ENCODE assay signal across 1 cellular context in the genomic region with DNA sequence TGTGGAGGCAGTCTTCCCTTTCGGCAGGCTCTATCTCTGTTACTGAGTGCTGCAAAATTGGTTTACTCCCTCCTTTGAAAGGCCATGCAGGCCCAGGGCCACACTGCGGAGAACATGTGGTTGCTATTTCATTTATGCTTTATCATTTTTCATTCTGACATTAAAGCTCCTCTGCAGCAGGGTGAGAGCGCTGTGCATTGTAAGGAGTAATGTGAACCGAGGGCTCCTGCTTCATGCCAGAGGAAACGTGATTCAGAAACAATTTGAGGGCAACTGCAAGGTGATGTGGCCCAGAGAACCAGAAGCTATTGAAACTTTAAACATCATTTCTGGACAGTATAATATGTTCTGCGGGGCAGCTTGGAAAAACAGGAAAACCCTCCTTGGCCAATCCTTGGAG.
TF ChIP-seq lines count a peak whose summit lies in the region.

No MANE protein-coding gene starts in this region.

TF ChIP-seq in SK-N-SH, 30 proteins besides CTCF, POLR2A, EP300 and RAD21:
- TF ChIP-seq GATA2 (CRISPR knock-in tag; IDR thresholded peaks at IDR 0.05) (no peak), MEF2A (IDR thresholded peaks at IDR 0.05; ENCODE audit: borderline replicate concordance, low read depth) (no peak), NRF1 (IDR thresholded peaks at IDR 0.05; ENCODE audit: low read depth, low read length) (no peak), RFX5 (IDR thresholded peaks at IDR 0.05; ENCODE audit: low read length) (no peak), SIN3A (IDR thresholded peaks at IDR 0.05; ENCODE audit: borderline replicate concordance, low read depth, low read length) (peak; percentile 78; the same call in 1 of the 2 replicates), GABPA (IDR thresholded peaks at IDR 0.05; ENCODE audit: low read depth) (no peak), NFIC (IDR thresholded peaks at IDR 0.05; ENCODE audit: borderline replicate concordance) (peak; percentile 39; the same call in 1 of the 2 replicates), SMC3 (IDR thresholded peaks at IDR 0.05; ENCODE audit: low read depth, low read length) (no peak), POLR2AphosphoS5 (IDR thresholded peaks at IDR 0.05; ENCODE audit: low read depth, low read length) (peak; percentile 39; the same call in 1 of the 2 replicates), CHD2 (IDR thresholded peaks at IDR 0.05; ENCODE audit: low read length, partially characterized antibody) (no peak), RXRA (IDR thresholded peaks at IDR 0.05; ENCODE audit: borderline replicate concordance, low read depth) (no peak), TCF12 (IDR thresholded peaks at IDR 0.05) (peak; percentile 91), TAF1 (IDR thresholded peaks at IDR 0.05; ENCODE audit: borderline replicate concordance, low read depth, low read length) (no peak), TEAD4 (IDR thresholded peaks at IDR 0.05; ENCODE audit: borderline replicate concordance, insufficient read depth) (0 out of 2 replicates have a peak, but pooled peaks have one; percentile 42), FOXJ3 (CRISPR knock-in tag; IDR thresholded peaks at IDR 0.05) (no peak), MXI1 (IDR thresholded peaks at IDR 0.05; ENCODE audit: low read depth, low read length) (0 out of 2 replicates have a peak, but pooled peaks have one; percentile 40), ELF1 (IDR thresholded peaks at IDR 0.05) (no peak), YY1 (IDR thresholded peaks at IDR 0.05; ENCODE audit: low read depth) (no peak), EZH2phosphoT487 (IDR thresholded peaks at IDR 0.05; ENCODE audit: borderline replicate concordance, low read depth) (no peak), FOXM1 (IDR thresholded peaks at IDR 0.05; ENCODE audit: low read depth) (0 out of 2 replicates have a peak, but pooled peaks have one; percentile 32), JUND (IDR thresholded peaks at IDR 0.05) (peak; percentile 29; the same call in 1 of the 2 replicates), FOSL2 (IDR thresholded peaks at IDR 0.05; ENCODE audit: borderline replicate concordance, low read depth) (0 out of 2 replicates have a peak, but pooled peaks have one; percentile 15), RCOR1 (IDR thresholded peaks at IDR 0.05; ENCODE audit: low read length) (no peak)
- TF ChIP-seq, protein P1, sequence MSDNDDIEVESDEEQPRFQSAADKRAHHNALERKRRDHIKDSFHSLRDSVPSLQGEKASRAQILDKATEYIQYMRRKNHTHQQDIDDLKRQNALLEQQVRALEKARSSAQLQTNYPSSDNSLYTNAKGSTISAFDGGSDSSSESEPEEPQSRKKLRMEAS (IDR thresholded peaks at IDR 0.05; ENCODE audit: low read depth), result peak; percentile 65
- TF ChIP-seq, protein P2, sequence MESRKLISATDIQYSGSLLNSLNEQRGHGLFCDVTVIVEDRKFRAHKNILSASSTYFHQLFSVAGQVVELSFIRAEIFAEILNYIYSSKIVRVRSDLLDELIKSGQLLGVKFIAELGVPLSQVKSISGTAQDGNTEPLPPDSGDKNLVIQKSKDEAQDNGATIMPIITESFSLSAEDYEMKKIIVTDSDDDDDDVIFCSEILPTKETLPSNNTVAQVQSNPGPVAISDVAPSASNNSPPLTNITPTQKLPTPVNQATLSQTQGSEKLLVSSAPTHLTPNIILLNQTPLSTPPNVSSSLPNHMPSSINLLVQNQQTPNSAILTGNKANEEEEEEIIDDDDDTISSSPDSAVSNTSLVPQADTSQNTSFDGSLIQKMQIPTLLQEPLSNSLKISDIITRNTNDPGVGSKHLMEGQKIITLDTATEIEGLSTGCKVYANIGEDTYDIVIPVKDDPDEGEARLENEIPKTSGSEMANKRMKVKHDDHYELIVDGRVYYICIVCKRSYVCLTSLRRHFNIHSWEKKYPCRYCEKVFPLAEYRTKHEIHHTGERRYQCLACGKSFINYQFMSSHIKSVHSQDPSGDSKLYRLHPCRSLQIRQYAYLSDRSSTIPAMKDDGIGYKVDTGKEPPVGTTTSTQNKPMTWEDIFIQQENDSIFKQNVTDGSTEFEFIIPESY (IDR thresholded peaks at IDR 0.05; ENCODE audit: borderline replicate concordance, low read depth), result no peak
- TF ChIP-seq, protein P3, sequence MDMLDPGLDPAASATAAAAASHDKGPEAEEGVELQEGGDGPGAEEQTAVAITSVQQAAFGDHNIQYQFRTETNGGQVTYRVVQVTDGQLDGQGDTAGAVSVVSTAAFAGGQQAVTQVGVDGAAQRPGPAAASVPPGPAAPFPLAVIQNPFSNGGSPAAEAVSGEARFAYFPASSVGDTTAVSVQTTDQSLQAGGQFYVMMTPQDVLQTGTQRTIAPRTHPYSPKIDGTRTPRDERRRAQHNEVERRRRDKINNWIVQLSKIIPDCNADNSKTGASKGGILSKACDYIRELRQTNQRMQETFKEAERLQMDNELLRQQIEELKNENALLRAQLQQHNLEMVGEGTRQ (IDR thresholded peaks at IDR 0.05; ENCODE audit: borderline replicate concordance, low read depth, low read length), result no peak
- TF ChIP-seq, protein P4, sequence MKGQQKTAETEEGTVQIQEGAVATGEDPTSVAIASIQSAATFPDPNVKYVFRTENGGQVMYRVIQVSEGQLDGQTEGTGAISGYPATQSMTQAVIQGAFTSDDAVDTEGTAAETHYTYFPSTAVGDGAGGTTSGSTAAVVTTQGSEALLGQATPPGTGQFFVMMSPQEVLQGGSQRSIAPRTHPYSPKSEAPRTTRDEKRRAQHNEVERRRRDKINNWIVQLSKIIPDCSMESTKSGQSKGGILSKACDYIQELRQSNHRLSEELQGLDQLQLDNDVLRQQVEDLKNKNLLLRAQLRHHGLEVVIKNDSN (IDR thresholded peaks at IDR 0.05; ENCODE audit: borderline replicate concordance, low read depth), result no peak
- TF ChIP-seq, protein P5, sequence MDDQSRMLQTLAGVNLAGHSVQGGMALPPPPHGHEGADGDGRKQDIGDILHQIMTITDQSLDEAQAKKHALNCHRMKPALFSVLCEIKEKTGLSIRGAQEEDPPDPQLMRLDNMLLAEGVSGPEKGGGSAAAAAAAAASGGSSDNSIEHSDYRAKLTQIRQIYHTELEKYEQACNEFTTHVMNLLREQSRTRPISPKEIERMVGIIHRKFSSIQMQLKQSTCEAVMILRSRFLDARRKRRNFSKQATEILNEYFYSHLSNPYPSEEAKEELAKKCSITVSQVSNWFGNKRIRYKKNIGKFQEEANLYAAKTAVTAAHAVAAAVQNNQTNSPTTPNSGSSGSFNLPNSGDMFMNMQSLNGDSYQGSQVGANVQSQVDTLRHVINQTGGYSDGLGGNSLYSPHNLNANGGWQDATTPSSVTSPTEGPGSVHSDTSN (IDR thresholded peaks at IDR 0.05), result peak; percentile 88
- TF ChIP-seq, protein P6, sequence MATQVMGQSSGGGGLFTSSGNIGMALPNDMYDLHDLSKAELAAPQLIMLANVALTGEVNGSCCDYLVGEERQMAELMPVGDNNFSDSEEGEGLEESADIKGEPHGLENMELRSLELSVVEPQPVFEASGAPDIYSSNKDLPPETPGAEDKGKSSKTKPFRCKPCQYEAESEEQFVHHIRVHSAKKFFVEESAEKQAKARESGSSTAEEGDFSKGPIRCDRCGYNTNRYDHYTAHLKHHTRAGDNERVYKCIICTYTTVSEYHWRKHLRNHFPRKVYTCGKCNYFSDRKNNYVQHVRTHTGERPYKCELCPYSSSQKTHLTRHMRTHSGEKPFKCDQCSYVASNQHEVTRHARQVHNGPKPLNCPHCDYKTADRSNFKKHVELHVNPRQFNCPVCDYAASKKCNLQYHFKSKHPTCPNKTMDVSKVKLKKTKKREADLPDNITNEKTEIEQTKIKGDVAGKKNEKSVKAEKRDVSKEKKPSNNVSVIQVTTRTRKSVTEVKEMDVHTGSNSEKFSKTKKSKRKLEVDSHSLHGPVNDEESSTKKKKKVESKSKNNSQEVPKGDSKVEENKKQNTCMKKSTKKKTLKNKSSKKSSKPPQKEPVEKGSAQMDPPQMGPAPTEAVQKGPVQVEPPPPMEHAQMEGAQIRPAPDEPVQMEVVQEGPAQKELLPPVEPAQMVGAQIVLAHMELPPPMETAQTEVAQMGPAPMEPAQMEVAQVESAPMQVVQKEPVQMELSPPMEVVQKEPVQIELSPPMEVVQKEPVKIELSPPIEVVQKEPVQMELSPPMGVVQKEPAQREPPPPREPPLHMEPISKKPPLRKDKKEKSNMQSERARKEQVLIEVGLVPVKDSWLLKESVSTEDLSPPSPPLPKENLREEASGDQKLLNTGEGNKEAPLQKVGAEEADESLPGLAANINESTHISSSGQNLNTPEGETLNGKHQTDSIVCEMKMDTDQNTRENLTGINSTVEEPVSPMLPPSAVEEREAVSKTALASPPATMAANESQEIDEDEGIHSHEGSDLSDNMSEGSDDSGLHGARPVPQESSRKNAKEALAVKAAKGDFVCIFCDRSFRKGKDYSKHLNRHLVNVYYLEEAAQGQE (IDR thresholded peaks at IDR 0.05; ENCODE audit: low read depth, low read length), result no peak
- TF ChIP-seq, protein P7, sequence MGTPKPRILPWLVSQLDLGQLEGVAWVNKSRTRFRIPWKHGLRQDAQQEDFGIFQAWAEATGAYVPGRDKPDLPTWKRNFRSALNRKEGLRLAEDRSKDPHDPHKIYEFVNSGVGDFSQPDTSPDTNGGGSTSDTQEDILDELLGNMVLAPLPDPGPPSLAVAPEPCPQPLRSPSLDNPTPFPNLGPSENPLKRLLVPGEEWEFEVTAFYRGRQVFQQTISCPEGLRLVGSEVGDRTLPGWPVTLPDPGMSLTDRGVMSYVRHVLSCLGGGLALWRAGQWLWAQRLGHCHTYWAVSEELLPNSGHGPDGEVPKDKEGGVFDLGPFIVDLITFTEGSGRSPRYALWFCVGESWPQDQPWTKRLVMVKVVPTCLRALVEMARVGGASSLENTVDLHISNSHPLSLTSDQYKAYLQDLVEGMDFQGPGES (IDR thresholded peaks at IDR 0.05; ENCODE audit: low read depth, low read length), result no peak
